In the genomic region with DNA sequence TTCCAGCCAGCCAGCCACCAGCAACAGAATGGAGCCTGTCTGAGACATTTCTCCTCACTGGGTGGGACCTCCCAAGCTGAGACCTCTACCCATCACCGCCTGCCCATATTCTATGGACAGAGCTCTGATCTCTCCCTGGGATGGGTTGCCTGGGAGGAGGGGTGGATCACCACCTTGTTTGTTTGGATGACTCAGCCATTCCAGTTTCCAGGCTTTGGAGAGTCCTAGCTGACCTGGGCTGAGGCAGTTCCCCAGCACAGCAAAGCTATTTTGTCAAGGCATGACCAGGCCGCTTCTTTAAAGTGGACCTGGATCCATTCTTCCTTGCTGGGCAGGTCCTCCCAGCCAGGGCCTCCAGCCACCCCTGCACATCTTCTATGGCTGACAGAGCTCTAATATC, we compare ENCODE assay signal across 21 cellular contexts.
"Had no signal": no experiment of that assay in that cellular context is flagged by ENCODE, and none has a peak within 500 bp of the region (broad histone marks: within the 10 kb centered on the region; RNA-seq: fewer than 3 reads in every experiment).

No MANE protein-coding gene starts in this region.

- H3K4me1 ChIP-seq: adrenal gland, parathyroid adenoma, stomach, suprapubic skin, tibial nerve, uterus had no signal

- H3K27me3 ChIP-seq: adrenal gland, heart left ventricle, stomach, suprapubic skin, tibial nerve, uterus had no signal

- H3K4me3 ChIP-seq: adrenal gland, heart left ventricle, mucosa of descending colon, stomach, suprapubic skin, tibial nerve, uterus had no signal

- H3K36me3 ChIP-seq: adrenal gland, heart left ventricle, stomach, suprapubic skin, tibial nerve, uterus had no signal

- H3K27ac ChIP-seq: adrenal gland, epithelial cell of prostate, heart left ventricle, parathyroid adenoma, stomach, suprapubic skin, tibial nerve, uterus had no signal

- DNase-seq: activated CD4-positive, alpha-beta T cell treated with anti-CD3 and anti-CD28 coated beads for 1 hour; activated CD8-positive, alpha-beta memory T cell treated with anti-CD3 and anti-CD28 coated beads for 24 hours; activated CD8-positive, alpha-beta memory T cell treated with anti-CD3 and anti-CD28 coated beads, Interleukin-2, amount 50 U/mL, for 4 hours; activated naive CD4-positive, alpha-beta T cell; activated T-cell treated with anti-CD3 and anti-CD28 coated beads, Interleukin-2, amount 50 U/mL, for 24 hours; adrenal gland; islet precursor cell; left colon; mucosa of descending colon; nephron progenitor cell; nucleus accumbens; small intestine; stimulated activated CD4-positive, alpha-beta T cell treated with anti-CD3 and anti-CD28 coated beads, Interleukin-15, amount 100 ng/mL, for 24 hours; stomach; T-helper 9 cell; uterus had no signal

- H3K79me2 ChIP-seq: parathyroid adenoma had no signal

- H3K9ac ChIP-seq: parathyroid adenoma had no signal
